In genomic region chr12:56953314-56953713, GRCh38 we compare ENCODE assay signal across 32 cellular contexts. TPM values are rescaled to one million over a fixed set of nuclear protein-coding genes. Genes with fewer than 3 reads are reported as not detected.
"Had no signal": no experiment of that assay in that cellular context is flagged by ENCODE, and none has a peak within 500 bp of the region (broad histone marks: within the 10 kb centered on the region; RNA-seq: fewer than 3 reads in every experiment).

No MANE protein-coding gene starts in this region.

- H3K27me3 ChIP-seq: body of pancreas, breast epithelium, SJCRH30 had no signal

- H3K4me3 ChIP-seq: body of pancreas, breast epithelium, SJCRH30, SK-N-MC had no signal

- H3K4me1 ChIP-seq: body of pancreas, breast epithelium, SJCRH30 had no signal

- H3K4me1 Mint-ChIP-seq: activated CD4-positive, alpha-beta T cell treated with anti-CD3 and anti-CD28 coated beads, Interleukin-2, amount 10 ng/mL, durations not matched to agents 7 days and 5 days; activated naive CD4-positive, alpha-beta T cell treated with anti-CD3 and anti-CD28 coated beads, Interleukin-2, amount 50 U/mL, for 24 hours; activated naive CD8-positive, alpha-beta T cell treated with anti-CD3 and anti-CD28 coated beads, Interleukin-2, amount 10 ng/mL, durations not matched to agents 7 days and 5 days had no signal

- H3K36me3 Mint-ChIP-seq: activated naive CD8-positive, alpha-beta T cell treated with anti-CD3 and anti-CD28 coated beads, Interleukin-2, amount 10 ng/mL, durations not matched to agents 7 days and 5 days had no signal

- FAIRE-seq: astrocyte, TTC549 had no signal

- H3K4me3 Mint-ChIP-seq: activated CD4-positive, alpha-beta T cell treated with anti-CD3 and anti-CD28 coated beads, Interleukin-2, amount 10 ng/mL, durations not matched to agents 7 days and 5 days; activated CD8-positive, alpha-beta T cell treated with anti-CD3 and anti-CD28 coated beads, Interleukin-2, amount 10 ng/mL, durations not matched to agents 7 days and 5 days; activated naive CD4-positive, alpha-beta T cell treated with anti-CD3 and anti-CD28 coated beads, Interleukin-2, amount 50 U/mL, for 24 hours; activated naive CD8-positive, alpha-beta T cell treated with anti-CD3 and anti-CD28 coated beads, Interleukin-2, amount 10 ng/mL, durations not matched to agents 7 days and 5 days; activated T-cell treated with anti-CD3 and anti-CD28 coated beads, Interleukin-2, amount 50 U/mL, for 24 hours had no signal

- DNase-seq: activated CD4-positive, alpha-beta T cell treated with anti-CD3 and anti-CD28 coated beads, Interleukin-2, amount 10 ng/mL, durations not matched to agents 7 days and 5 days; activated CD4-positive, alpha-beta T cell treated with anti-CD3 and anti-CD28 coated beads, Interleukin-2, amount 50 U/mL, for 48 hours; activated CD8-positive, alpha-beta T cell treated with anti-CD3 and anti-CD28 coated beads, Interleukin-2, amount 10 ng/mL, durations not matched to agents 7 days and 5 days; activated gamma-delta T cell; activated naive CD4-positive, alpha-beta T cell treated with Interleukin-2 at 50 U/mL for 16 hours; activated naive CD8-positive, alpha-beta T cell treated with anti-CD3 and anti-CD28 coated beads, Interleukin-2, amount 10 ng/mL, durations not matched to agents 7 days and 5 days; activated T-cell treated with anti-CD3 and anti-CD28 coated beads, Interleukin-2, amount 50 U/mL, for 24 hours; amygdala; body of pancreas; Kasumi-1; MM.1S; MV-4-11; NCI-H1092; NCI-H1436 treated with DMSO at 0.1 percent for 48 hours; NCI-H1694 treated with DMSO at 0.1 percent for 48 hours; NCI-H2029; NCI-H345; NCI-H524 treated with DMSO at 0.1 percent for 48 hours; SHP77; SJCRH30; T1000 had no signal

- H3K9me3 Mint-ChIP-seq: activated CD4-positive, alpha-beta T cell treated with anti-CD3 and anti-CD28 coated beads, Interleukin-2, amount 10 ng/mL, durations not matched to agents 7 days and 5 days; activated naive CD4-positive, alpha-beta T cell treated with anti-CD3 and anti-CD28 coated beads, Interleukin-2, amount 50 U/mL, for 24 hours; activated T-cell treated with anti-CD3 and anti-CD28 coated beads, Interleukin-2, amount 50 U/mL, for 24 hours; activated T-helper 2 cell treated with anti-CD3 and anti-CD28 coated beads, Interferon-gamma antibody, Interleukin-2, Interleukin-4, amounts not matched to agents 10 μg/mL and 5 μg/mL and 100 μg/mL, durations not matched to agents 14 hours and 24 hours and 36 hours had no signal

- H3K36me3 ChIP-seq: breast epithelium, SJCRH30 had no signal

- H3K27me3 Mint-ChIP-seq: activated CD4-positive, alpha-beta T cell treated with anti-CD3 and anti-CD28 coated beads, Interleukin-2, amount 10 ng/mL, durations not matched to agents 7 days and 5 days; activated naive CD4-positive, alpha-beta T cell treated with anti-CD3 and anti-CD28 coated beads, Interleukin-2, amount 50 U/mL, for 24 hours; activated naive CD8-positive, alpha-beta T cell treated with anti-CD3 and anti-CD28 coated beads, Interleukin-2, amount 10 ng/mL, durations not matched to agents 7 days and 5 days; activated T-cell treated with anti-CD3 and anti-CD28 coated beads, Interleukin-2, amount 50 U/mL, for 24 hours had no signal

- H3K27ac ChIP-seq: body of pancreas, breast epithelium, SJCRH30, SK-N-MC had no signal

- H3K27ac Mint-ChIP-seq: activated CD4-positive, alpha-beta T cell treated with anti-CD3 and anti-CD28 coated beads, Interleukin-2, amount 10 ng/mL, durations not matched to agents 7 days and 5 days; activated CD8-positive, alpha-beta T cell treated with anti-CD3 and anti-CD28 coated beads, Interleukin-2, amount 10 ng/mL, durations not matched to agents 7 days and 5 days; activated naive CD4-positive, alpha-beta T cell treated with anti-CD3 and anti-CD28 coated beads, Interleukin-2, amount 50 U/mL, for 24 hours; activated naive CD8-positive, alpha-beta T cell treated with anti-CD3 and anti-CD28 coated beads, Interleukin-2, amount 10 ng/mL, durations not matched to agents 7 days and 5 days; activated T-cell treated with anti-CD3 and anti-CD28 coated beads, Interleukin-2, amount 50 U/mL, for 24 hours; activated T-helper 2 cell treated with anti-CD3 and anti-CD28 coated beads, Interferon-gamma antibody, Interleukin-2, Interleukin-4, amounts not matched to agents 10 μg/mL and 5 μg/mL and 100 μg/mL, durations not matched to agents 14 hours and 24 hours and 36 hours had no signal

- H3K9me3 ChIP-seq: body of pancreas, SJCRH30 had no signal

RNA-seq across cellular contexts. Expression of gene RDH16, which starts 4.1 kb away (rescaled TPM):
- total RNA-seq: RPMI7951 had no signal

RNA-seq across cellular contexts. Expression of gene SDR9C7, which starts 19.1 kb away (rescaled TPM):
- total RNA-seq: activated CD4-positive, alpha-beta T cell treated with anti-CD3 and anti-CD28 coated beads, Interleukin-2, amount 10 ng/mL, durations not matched to agents 7 days and 5 days; activated CD8-positive, alpha-beta T cell treated with anti-CD3 and anti-CD28 coated beads, Interleukin-2, amount 10 ng/mL, durations not matched to agents 7 days and 5 days; activated naive CD8-positive, alpha-beta T cell treated with anti-CD3 and anti-CD28 coated beads, Interleukin-2, amount 10 ng/mL, durations not matched to agents 7 days and 5 days; activated T-helper 2 cell treated with anti-CD3 and anti-CD28 coated beads, Interferon-gamma antibody, Interleukin-2, Interleukin-4, amounts not matched to agents 10 μg/mL and 5 μg/mL and 100 μg/mL, durations not matched to agents 14 hours and 24 hours and 36 hours; astrocyte; body of pancreas; breast epithelium; NCI-H460; RPMI7951; SJCRH30; T-helper 1 cell treated with Interleukin-12 subunit alpha and Interleukin-12 subunit beta and Interleukin-4 antibody, amounts not matched to agents 30 ng/mL and 1 ng/mL, for 36 hours; T-helper 2 cell treated with Interferon-gamma antibody and Interleukin-4, amounts not matched to agents 100 ng/mL and 5 ng/mL, for 36 hours had no signal
- polyA plus RNA-seq: adipose tissue had no signal
